9 cellular contexts compared by ENCODE assay signal in the genomic region with DNA sequence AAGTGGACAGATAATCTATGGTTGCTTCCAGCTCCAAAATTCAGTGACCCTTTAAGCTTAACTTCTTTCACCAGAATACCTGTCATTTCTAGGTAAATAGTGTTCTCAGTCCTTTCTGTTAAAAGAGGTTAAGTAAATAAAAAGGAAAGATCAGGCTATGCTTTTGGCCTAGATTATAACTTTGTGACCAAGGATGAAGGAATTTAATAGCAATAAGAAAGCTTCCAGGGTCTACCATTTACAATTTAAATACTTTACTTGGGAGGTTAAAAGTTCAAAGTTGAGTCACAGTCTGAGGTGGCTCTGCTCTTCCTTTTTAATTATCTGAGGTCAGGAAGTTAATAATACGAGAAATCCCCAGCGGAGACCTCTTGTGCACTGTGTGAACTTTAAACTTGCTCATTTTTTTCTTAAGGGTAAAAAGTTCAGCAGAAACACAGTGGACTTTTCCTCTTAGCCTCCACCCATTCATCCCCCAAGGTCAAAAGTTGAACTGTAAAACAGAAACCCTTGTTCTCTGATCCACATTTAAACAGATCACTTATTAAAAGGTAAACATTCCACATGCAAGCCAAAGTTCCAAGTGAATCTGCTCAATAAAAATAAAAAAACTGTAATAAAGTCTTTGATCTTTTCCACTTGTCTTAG.
DNase-seq lines count a peak whose midpoint lies in the region; ATAC-seq, FAIRE-seq and TF ChIP-seq lines count a peak whose summit lies in the region.
"Had no signal": no experiment of that assay in that cellular context is flagged by ENCODE, and none has a peak within 500 bp of the region (broad histone marks: within the 10 kb centered on the region; RNA-seq: fewer than 3 reads in every experiment).

No MANE protein-coding gene starts in this region.

- no peak for TF ChIP-seq CTCF in body of pancreas (IDR thresholded peaks at IDR 0.05)
- TF ChIP-seq CTCF in pancreas (IDR thresholded peaks at IDR 0.05): no peak
- no peak for TF ChIP-seq CTCF in sigmoid colon (IDR thresholded peaks at IDR 0.05)

- no peak overlapping the region for H2BK15ac ChIP-seq in mesendoderm (replicated peaks; ENCODE audit: low read depth)

- no peak for FAIRE-seq in pancreas (lab: Jason Lieb, UNC)

- H3K18ac ChIP-seq in mesendoderm (ENCODE audit: low read length): no peak overlapping the region

- no peak overlapping the region for H3K23ac ChIP-seq in mesendoderm (ENCODE audit: low read length)

- H2BK120ac ChIP-seq in mesendoderm (ENCODE audit: low read depth, low read length): no peak overlapping the region

- WGBS in body of pancreas, 2 donors: 38 to 47% methylated on average over 2 of the region's 2 CpGs
- 33 to 37% methylated on average over 2 of the region's 2 CpGs for WGBS in pancreas, 2 donors
- 5 to 32% methylated on average over 2 of the region's 2 CpGs for WGBS in sigmoid colon, 2 donors
- WGBS in mesendoderm (ENCODE audit: extremely low coverage, insufficient coverage, low lambda C conversion rate): no CpG with 5 or more reads among the region's 2 CpGs

- no peaks in the 10 kb centered on the region for H3K79me1 ChIP-seq in mesendoderm (ENCODE audit: low read length)

- H4K8ac ChIP-seq in mesendoderm (ENCODE audit: low read depth, low read length): no peak overlapping the region

- H3K27me3 ChIP-seq in body of pancreas: no peaks in the 10 kb centered on the region
- no peaks in the 10 kb centered on the region for H3K27me3 ChIP-seq in pancreas
- H3K27me3 ChIP-seq in sigmoid colon: no peaks in the 10 kb centered on the region
- H3K27me3 ChIP-seq in mesendoderm (ENCODE audit: insufficient read depth, low read length, poor library complexity): no peaks in the 10 kb centered on the region

- H3K79me2 ChIP-seq in mesendoderm (ENCODE audit: control insufficient read depth, insufficient read depth, low read length): no peaks in the 10 kb centered on the region

- H3K4me3 ChIP-seq in body of pancreas: no peak overlapping the region
- no peak overlapping the region for H3K4me3 ChIP-seq in pancreas
- no peak overlapping the region for H3K4me3 ChIP-seq in sigmoid colon
- H3K4me3 ChIP-seq in mesendoderm (ENCODE audit: low read length): no peak overlapping the region

- no peak overlapping the region for H3K9ac ChIP-seq in mesendoderm (ENCODE audit: low read length)

- no peak overlapping the region for H2BK5ac ChIP-seq in mesendoderm (ENCODE audit: low read length)

- no peak overlapping the region for H3K56ac ChIP-seq in mesendoderm (ENCODE audit: low read length)

- H3K4ac ChIP-seq in mesendoderm (ENCODE audit: low read depth, low read length): no peak overlapping the region

- H3K4me1 ChIP-seq in body of pancreas (peaks cover 14% of the 10 kb centered on the region), pancreas (peaks cover 8 to 22% (median 18%) of the 10 kb centered on the region in 3 donors), sigmoid colon (peaks cover 0 to 29% (median 23%) of the 10 kb centered on the region in 4 donors), mesendoderm (ENCODE audit: control insufficient read depth, low read depth, low read length) (no peaks in the 10 kb centered on the region)

- TF ChIP-seq POLR2A in body of pancreas (IDR thresholded peaks at IDR 0.05) (no peak), sigmoid colon (IDR thresholded peaks at IDR 0.05) (no peak)

- intact Hi-C loops in body of pancreas (cut with DNase I): no loop called here
- intact Hi-C loops in pancreas (cut with DNase I): no loop called here
- intact Hi-C loops in sigmoid colon (cut with DNase I): loop anchor here (10.0 kb wide), 1 partner anchor 47 kb away; no protein-coding TSS in a partner anchor

- TF ChIP-seq EP300 in sigmoid colon (IDR thresholded peaks at IDR 0.05): no peak

- H2AK5ac ChIP-seq in mesendoderm (ENCODE audit: low read length): no peak overlapping the region

- DNase-seq in body of pancreas (no peak), pancreas (no peak), AG08396 (ENCODE audit: low spot score) (no peak), sigmoid colon (no peak), mesendoderm (no peak)
- DNase-seq: T-helper 1 cell had no signal

- H3K9me3 ChIP-seq in body of pancreas: no peaks in the 10 kb centered on the region
- H3K9me3 ChIP-seq in pancreas: no peaks in the 10 kb centered on the region
- no peaks in the 10 kb centered on the region for H3K9me3 ChIP-seq in sigmoid colon

- no peak overlapping the region for H4K5ac ChIP-seq in mesendoderm (ENCODE audit: low read length)

- H3K27ac ChIP-seq in body of pancreas (peak overlapping the region in 1 of 4 donors; percentile 46), pancreas (peak overlapping the region in 2 of 4 donors; percentile 38 to 42), sigmoid colon (peak overlapping the region in 2 of 4 donors; percentile 5 to 12), mesendoderm (ENCODE audit: low read depth, low read length) (no peak overlapping the region)

- H3K36me3 ChIP-seq in body of pancreas (replicated peaks in 1 of 2; ENCODE audit: insufficient read depth in 1 of 2, low read depth in 2 of 2) (no peaks in the 10 kb centered on the region), pancreas (no peaks in the 10 kb centered on the region), sigmoid colon (no peaks in the 10 kb centered on the region), mesendoderm (ENCODE audit: control insufficient read depth, insufficient read depth, low read length) (no peaks in the 10 kb centered on the region)

- no peak overlapping the region for H3K4me2 ChIP-seq in mesendoderm (ENCODE audit: low read length)

- ATAC-seq in GM18511 (IDR thresholded peaks at IDR 0.05; ENCODE audit: unreplicated experiment): peak; percentile 68
- peak; percentile 47 for ATAC-seq in HG03097 (IDR thresholded peaks at IDR 0.05; ENCODE audit: low FRiP score, unreplicated experiment)
- ATAC-seq in body of pancreas: peak; percentile 58
- ATAC-seq in pancreas: peak; percentile 48 to 79 (median 71)
- ATAC-seq in HG02884 (IDR thresholded peaks at IDR 0.05; ENCODE audit: unreplicated experiment): no peak
